Comparison of ENCODE assay signal across 31 cellular contexts in the genomic region with DNA sequence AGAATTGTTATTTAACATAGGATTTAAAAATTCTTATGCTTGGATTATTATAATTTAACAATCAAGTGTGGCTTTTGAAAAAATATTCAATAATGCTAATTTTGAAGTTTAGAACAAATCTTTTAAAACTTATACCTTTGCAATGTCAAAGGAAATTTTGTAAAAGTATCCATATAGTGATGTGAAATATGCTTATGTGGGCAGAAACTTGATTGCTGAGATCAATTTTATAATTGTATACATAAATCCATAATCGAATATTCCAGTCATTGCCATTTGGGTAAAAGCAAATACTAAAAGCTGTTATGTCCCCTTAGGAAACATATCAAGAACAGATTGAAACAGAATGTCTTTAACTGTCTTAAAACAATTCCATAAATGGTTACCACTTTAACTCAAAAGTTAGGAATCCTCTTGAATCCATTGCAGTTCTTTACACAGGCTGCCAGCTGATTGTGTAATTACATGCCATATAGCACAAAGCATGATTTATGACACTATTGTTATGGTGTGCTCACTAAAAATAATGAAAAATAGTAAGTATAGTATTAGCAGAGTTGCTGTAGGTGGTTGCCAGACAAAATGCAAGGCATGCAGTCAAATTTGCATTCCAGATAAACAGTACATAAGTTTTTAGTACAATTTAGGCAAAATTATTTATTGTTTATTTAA. TPM values are rescaled to one million over a fixed set of nuclear protein-coding genes. Genes with fewer than 3 reads are reported as not detected.
A peak's percentile ranks its signal among the peaks of the same experiment; 100 is the strongest.
DNase-seq lines count a peak whose midpoint lies in the region; ATAC-seq, FAIRE-seq and TF ChIP-seq lines count a peak whose summit lies in the region.
"Had no signal": no experiment of that assay in that cellular context is flagged by ENCODE, and none has a peak within 500 bp of the region (broad histone marks: within the 10 kb centered on the region; RNA-seq: fewer than 3 reads in every experiment).

No MANE protein-coding gene starts in this region.

- no peak overlapping the region for H3K4me2 ChIP-seq in astrocyte (ENCODE audit: low read length)
- no peak overlapping the region for H3K4me2 ChIP-seq in mesenchymal stem cell (ENCODE audit: low read length, poor library complexity, severe bottlenecking)
- H3K4me2 ChIP-seq: BLaER1 treated with 17β-estradiol and CSF1 and Interleukin-3, amounts not matched to agents 10 nM and 100 nM had no signal

- H2AK5ac ChIP-seq in mesenchymal stem cell (ENCODE audit: low read length, severe bottlenecking) = no peak overlapping the region

- TF ChIP-seq CTCF in AG09309 (IDR thresholded peaks at IDR 0.05; ENCODE audit: control insufficient read depth, insufficient read depth, low read depth, low read length, missing control alignments) (no peak), astrocyte (IDR thresholded peaks at IDR 0.05; ENCODE audit: insufficient read depth, low read depth, low read length) (no peak), fibroblast of pulmonary artery (IDR thresholded peaks at IDR 0.05; ENCODE audit: low read length, missing control alignments) (no peak)

- no peak overlapping the region for H3K4me3 ChIP-seq in AG09309 (ENCODE audit: control insufficient read depth, low read depth, low read length)
- H3K4me3 ChIP-seq in astrocyte (ENCODE audit: insufficient read depth, low read depth, low read length) = no peak overlapping the region
- H3K4me3 ChIP-seq in fibroblast of pulmonary artery (replicated peaks; ENCODE audit: low read depth, low read length) = no peak overlapping the region
- no peak overlapping the region for H3K4me3 ChIP-seq in mesenchymal stem cell (ENCODE audit: insufficient read depth in 1 of 2, low read depth in 1 of 2, low read length in 2 of 2)
- H3K4me3 ChIP-seq: BLaER1 treated with 17β-estradiol and CSF1 and Interleukin-3, amounts not matched to agents 10 nM and 100 nM; SK-N-MC had no signal

- H4K8ac ChIP-seq in mesenchymal stem cell (ENCODE audit: low read length) = no peak overlapping the region

- H3K4ac ChIP-seq in mesenchymal stem cell (ENCODE audit: low read depth in 1 of 2, low read length in 2 of 2) = no peak overlapping the region

- H2AFZ ChIP-seq in astrocyte (ENCODE audit: low read depth, low read length) (no peak overlapping the region), mesenchymal stem cell (ENCODE audit: low read depth, low read length) (no peak overlapping the region)

- H3K4me1 Mint-ChIP-seq in astrocyte (ENCODE audit: low read depth, unreplicated experiment) = peaks cover 3% of the 10 kb centered on the region
- H3K4me1 Mint-ChIP-seq: activated CD8-positive, alpha-beta memory T cell treated with anti-CD3 and anti-CD28 coated beads, Interleukin-2, amount 10 ng/mL, durations not matched to agents 7 days and 5 days; activated naive CD4-positive, alpha-beta T cell treated with anti-CD3 and anti-CD28 coated beads, Interleukin-2, amount 10 ng/mL, durations not matched to agents 7 days and 5 days had no signal

- no peak overlapping the region for H3K23ac ChIP-seq in mesenchymal stem cell (ENCODE audit: low read length in 2 of 2)

- H2BK15ac ChIP-seq in mesenchymal stem cell (ENCODE audit: low read depth, poor library complexity, severe bottlenecking) = no peak overlapping the region

- no peak overlapping the region for H2BK5ac ChIP-seq in mesenchymal stem cell (ENCODE audit: low read depth, low read length, poor library complexity, severe bottlenecking)

- FAIRE-seq in astrocyte (lab: Jason Lieb, UNC) = no peak

- H3K27me3 ChIP-seq in astrocyte (ENCODE audit: insufficient read depth, low read length) = no peaks in the 10 kb centered on the region
- H3K27me3 ChIP-seq in mesenchymal stem cell (ENCODE audit: control insufficient read depth in 1 of 2, insufficient read depth in 1 of 2, low read length in 2 of 2) = no peaks in the 10 kb centered on the region
- H3K27me3 ChIP-seq: BLaER1 treated with 17β-estradiol and CSF1 and Interleukin-3, amounts not matched to agents 10 nM and 100 nM had no signal

- 83% methylated on average over 1 of the region's 1 CpG for WGBS in mesenchymal stem cell

- H4K20me1 ChIP-seq in astrocyte (ENCODE audit: insufficient read depth, low read length) = no peaks in the 10 kb centered on the region
- H4K20me1 ChIP-seq: BLaER1 treated with 17β-estradiol and CSF1 and Interleukin-3, amounts not matched to agents 10 nM and 100 nM had no signal

- no peaks in the 10 kb centered on the region for H3K36me3 ChIP-seq in astrocyte (ENCODE audit: insufficient read depth, low read length)
- H3K36me3 ChIP-seq in mesenchymal stem cell (ENCODE audit: control insufficient read depth in 1 of 2, insufficient read depth in 2 of 2, low read depth in 1 of 2, low read length in 2 of 2) = no peaks in the 10 kb centered on the region
- H3K36me3 ChIP-seq: BLaER1 treated with 17β-estradiol and CSF1 and Interleukin-3, amounts not matched to agents 10 nM and 100 nM had no signal

- H2BK120ac ChIP-seq in mesenchymal stem cell (ENCODE audit: low read depth, low read length) = no peak overlapping the region

- no peak for ATAC-seq in HG03520 (IDR thresholded peaks at IDR 0.05; ENCODE audit: unreplicated experiment)
- ATAC-seq: activated CD4-positive, alpha-beta T cell treated with anti-CD3 and anti-CD28 coated beads for 36 hours; activated CD8-positive, alpha-beta memory T cell treated with anti-CD3 and anti-CD28 coated beads, Interleukin-2, amount 10 ng/mL, durations not matched to agents 7 days and 5 days; left ventricle myocardium superior; natural killer cell treated with Interleukin-12 subunit alpha and Interleukin-12 subunit beta and Interleukin-15 and Interleukin-18, amount 100 ng/mL, for 72 hours had no signal

- no peak overlapping the region for H4K91ac ChIP-seq in mesenchymal stem cell (ENCODE audit: low read length)

- H3K27me3 Mint-ChIP-seq in astrocyte (ENCODE audit: low read depth, unreplicated experiment) = no peaks in the 10 kb centered on the region
- H3K27me3 Mint-ChIP-seq: activated CD4-positive, alpha-beta T cell treated with anti-CD3 and anti-CD28 coated beads for 36 hours; activated naive CD4-positive, alpha-beta T cell treated with anti-CD3 and anti-CD28 coated beads, Interleukin-2, amount 10 ng/mL, durations not matched to agents 7 days and 5 days had no signal

- DNase-seq in AG09309 (ENCODE audit: low read depth) (peak; percentile 34), HEK293T (ENCODE audit: extremely low spot score) (no peak), astrocyte (ENCODE audit: low read depth) (peak; percentile 22), fibroblast of pulmonary artery (ENCODE audit: low read depth) (peak; percentile 89), mesenchymal stem cell (no peak), DMS153 (lab: John Stamatoyannopoulos, UW) (no peak), NCI-H187 (lab: John Stamatoyannopoulos, UW) (no peak)
- DNase-seq: ACHN; activated CD4-positive, alpha-beta T cell treated with anti-CD3 and anti-CD28 coated beads for 36 hours; activated CD8-positive, alpha-beta memory T cell treated with anti-CD3 and anti-CD28 coated beads, Interleukin-2, amount 10 ng/mL, durations not matched to agents 7 days and 5 days; activated naive CD4-positive, alpha-beta T cell treated with anti-CD3 and anti-CD28 coated beads, Interleukin-2, amount 10 ng/mL, durations not matched to agents 7 days and 5 days; anterior cingulate cortex; central memory CD4-positive, alpha-beta T cell; islet precursor cell; KG1; left ventricle myocardium superior; NCI-H1694 treated with DMSO at 0.1 percent for 48 hours; NCI-H345; retina; stimulated activated CD4-positive, alpha-beta T cell treated with anti-CD3 and anti-CD28 coated beads, Interleukin-4, amount 100 ng/mL, for 24 hours; stimulated activated naive CD4-positive, alpha-beta T cell; T-helper 2 cell had no signal

- H3K9me3 ChIP-seq in astrocyte (ENCODE audit: insufficient read depth, low read depth, low read length) (no peaks in the 10 kb centered on the region), mesenchymal stem cell (ENCODE audit: control insufficient read depth, low read length) (no peaks in the 10 kb centered on the region)
- H3K9me3 ChIP-seq: BLaER1 treated with 17β-estradiol and CSF1 and Interleukin-3, amounts not matched to agents 10 nM and 100 nM had no signal

- no peaks in the 10 kb centered on the region for H3K79me2 ChIP-seq in astrocyte (ENCODE audit: insufficient read depth, low read length)

- CTCF ChIA-PET in HEK293T (lab: Yijun Ruan, JAX) = no interaction called here

- H3K14ac ChIP-seq in mesenchymal stem cell (ENCODE audit: low read length in 2 of 2) = no peak overlapping the region

- no peak overlapping the region for H3K18ac ChIP-seq in mesenchymal stem cell (ENCODE audit: low read depth in 1 of 2, low read length in 2 of 2)

- H3K4me1 ChIP-seq in astrocyte (ENCODE audit: insufficient read depth, low read length) = no peaks in the 10 kb centered on the region
- no peaks in the 10 kb centered on the region for H3K4me1 ChIP-seq in mesenchymal stem cell (ENCODE audit: control insufficient read depth, insufficient read depth, low read depth, low read length)
- H3K4me1 ChIP-seq: BLaER1 treated with 17β-estradiol and CSF1 and Interleukin-3, amounts not matched to agents 10 nM and 100 nM had no signal

- H3K9ac ChIP-seq in astrocyte (ENCODE audit: low read length) (no peak overlapping the region), mesenchymal stem cell (ENCODE audit: low read length) (no peak overlapping the region)
- H3K9ac ChIP-seq: BLaER1 treated with 17β-estradiol and CSF1 and Interleukin-3, amounts not matched to agents 10 nM and 100 nM had no signal

- peaks cover 2% of the 10 kb centered on the region for H3K36me3 Mint-ChIP-seq in astrocyte (ENCODE audit: low read depth, unreplicated experiment)

- no peaks in the 10 kb centered on the region for H3K79me1 ChIP-seq in mesenchymal stem cell (replicated peaks; ENCODE audit: low read length, poor library complexity, severe bottlenecking)

- H3K27ac ChIP-seq in astrocyte (ENCODE audit: low read depth, low read length) = no peak overlapping the region
- no peak overlapping the region for H3K27ac ChIP-seq in mesenchymal stem cell (ENCODE audit: low read length, poor library complexity, severe bottlenecking)
- H3K27ac ChIP-seq: BLaER1 treated with 17β-estradiol and CSF1 and Interleukin-3, amounts not matched to agents 10 nM and 100 nM; epithelial cell of prostate; SK-N-MC had no signal

- peaks cover 6% of the 10 kb centered on the region for H3K9me3 Mint-ChIP-seq in astrocyte (ENCODE audit: unreplicated experiment)

- H3K4me3 Mint-ChIP-seq in astrocyte (ENCODE audit: unreplicated experiment) = no peak overlapping the region
- H3K4me3 Mint-ChIP-seq: activated CD4-positive, alpha-beta T cell treated with anti-CD3 and anti-CD28 coated beads for 36 hours; activated CD8-positive, alpha-beta memory T cell treated with anti-CD3 and anti-CD28 coated beads, Interleukin-2, amount 10 ng/mL, durations not matched to agents 7 days and 5 days; activated naive CD4-positive, alpha-beta T cell treated with anti-CD3 and anti-CD28 coated beads, Interleukin-2, amount 10 ng/mL, durations not matched to agents 7 days and 5 days; natural killer cell treated with Interleukin-12 subunit alpha and Interleukin-12 subunit beta and Interleukin-15 and Interleukin-18, amount 100 ng/mL, for 72 hours had no signal

- POLR2A ChIA-PET in HEK293T (lab: Yijun Ruan, JAX) = no interaction called here

- H3K27ac Mint-ChIP-seq in astrocyte (ENCODE audit: unreplicated experiment) = no peak overlapping the region
- H3K27ac Mint-ChIP-seq: activated CD4-positive, alpha-beta T cell treated with anti-CD3 and anti-CD28 coated beads for 36 hours; activated CD8-positive, alpha-beta memory T cell treated with anti-CD3 and anti-CD28 coated beads, Interleukin-2, amount 10 ng/mL, durations not matched to agents 7 days and 5 days; activated naive CD4-positive, alpha-beta T cell treated with anti-CD3 and anti-CD28 coated beads, Interleukin-2, amount 10 ng/mL, durations not matched to agents 7 days and 5 days; natural killer cell treated with Interleukin-12 subunit alpha and Interleukin-12 subunit beta and Interleukin-15 and Interleukin-18, amount 100 ng/mL, for 72 hours had no signal

- no peak overlapping the region for H2BK12ac ChIP-seq in mesenchymal stem cell (ENCODE audit: low read length in 2 of 2)

RNA-seq across cellular contexts. Expression of gene PLCL1, which starts 24.2 kb away (rescaled TPM):
- 0.84 and 1.6 TPM in 2 replicates for total RNA-seq in astrocyte
- 0.18 TPM for polyA plus RNA-seq in mesenchymal stem cell (2013, experiment 1 of 2)
- 0.19 TPM for polyA plus RNA-seq in mesenchymal stem cell (2013, experiment 2 of 2)

RNA-seq across cellular contexts. Expression of gene BOLL, which starts 43.5 kb away (rescaled TPM):
- not detected in 2 replicates for total RNA-seq in astrocyte
- not detected for polyA plus RNA-seq in mesenchymal stem cell (2013, experiment 1 of 2)
- not detected for polyA plus RNA-seq in mesenchymal stem cell (2013, experiment 2 of 2)
- total RNA-seq: activated CD4-positive, alpha-beta T cell treated with anti-CD3 and anti-CD28 coated beads for 36 hours; activated CD8-positive, alpha-beta memory T cell treated with anti-CD3 and anti-CD28 coated beads, Interleukin-2, amount 10 ng/mL, durations not matched to agents 7 days and 5 days; Daoy; left ventricle myocardium superior; natural killer cell treated with Interleukin-12 subunit alpha and Interleukin-12 subunit beta and Interleukin-15 and Interleukin-18, amount 100 ng/mL, for 72 hours; OCI-LY7; osteoblast; temporal lobe had no signal

Comparison
In these comparisons a context has a peak if more than half of its experiments do, and no peak if none do; other contexts are left out.
1. DNase-seq: peak in AG09309 (single experiment), astrocyte (single experiment) and fibroblast of pulmonary artery (single experiment); none in HEK293T (single experiment), mesenchymal stem cell (single experiment), DMS153 (single experiment) and NCI-H187 (0 of 2).